In the genomic region with DNA sequence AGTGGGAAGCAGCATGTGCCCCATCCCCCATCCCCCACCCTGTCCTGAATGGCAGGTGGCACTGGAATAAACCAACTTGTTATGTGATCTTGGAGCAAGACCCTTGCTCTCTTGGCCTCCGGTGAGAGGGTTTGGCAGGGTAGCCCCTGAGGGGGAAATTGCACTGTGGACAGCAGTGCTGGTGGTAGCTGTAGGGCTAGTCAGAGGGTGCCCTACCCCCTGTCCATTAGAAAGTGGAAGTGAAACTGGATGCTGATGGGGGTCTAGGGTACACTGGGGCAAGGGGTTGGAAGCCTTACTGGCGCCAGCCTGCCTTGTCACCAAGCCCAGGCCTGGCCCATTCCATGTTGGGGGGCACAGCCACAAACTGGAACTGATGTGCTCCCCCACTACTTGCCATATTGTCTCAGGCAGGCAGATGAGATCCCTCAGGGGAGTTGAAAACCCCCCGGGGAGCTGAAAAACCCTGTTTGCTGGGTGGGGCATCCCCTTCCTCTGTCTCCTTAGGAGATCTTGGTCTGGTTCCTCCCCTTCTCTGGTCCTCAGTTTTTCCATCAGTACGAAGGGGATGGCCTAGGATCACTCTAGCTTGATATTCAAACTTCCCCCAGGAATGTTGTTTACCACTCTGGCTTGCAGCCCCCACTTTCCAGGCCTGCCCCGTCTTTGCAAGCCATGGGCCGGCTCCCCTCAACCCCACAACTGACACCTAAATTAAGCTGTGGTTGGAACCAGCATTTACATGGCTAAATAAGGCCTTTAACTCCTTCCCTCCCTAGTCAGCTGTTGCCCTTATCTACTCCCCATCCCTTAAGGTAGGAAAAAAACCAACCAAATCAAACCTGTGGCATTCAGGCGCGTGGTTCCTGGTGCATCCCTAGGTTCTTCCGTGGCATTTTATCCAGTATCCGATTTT, we compare ENCODE assay signal across 8 cellular contexts. TPM values are rescaled to one million over a fixed set of nuclear protein-coding genes. Genes with fewer than 3 reads are reported as not detected.
DNase-seq lines count a peak whose midpoint lies in the region; ATAC-seq and TF ChIP-seq lines count a peak whose summit lies in the region.

No MANE protein-coding gene starts in this region.

- peak overlapping the region; percentile 85 for H3K9ac ChIP-seq in adipocyte (ENCODE audit: low read length)

- H3K27ac Mint-ChIP-seq in naive B cell: peak overlapping the region; percentile 33 to 92 (median 79)

- H3K36me3 ChIP-seq in adipocyte (ENCODE audit: control insufficient read depth, insufficient read depth, low read length, severe bottlenecking): no peaks in the 10 kb centered on the region

- H3K4me3 ChIP-seq in adipocyte (ENCODE audit: low read length): peak overlapping the region; percentile 83

- H3K9me3 Mint-ChIP-seq in naive B cell: no peaks in the 10 kb centered on the region

- DNase-seq in GM13977 (ENCODE audit: low spot score): peak; percentile 89
- DNase-seq in adipocyte (ENCODE audit: low read depth): no peak
- DNase-seq in naive B cell: peak; percentile 77
- no peak for DNase-seq in HEK293T (ENCODE audit: extremely low spot score)
- no peak for DNase-seq in NCI-H1436 treated with DMSO at 0.1 percent for 48 hours (lab: John Stamatoyannopoulos, UW)
- no peak for DNase-seq in ACHN
- DNase-seq in activated gamma-delta T cell treated with Interleukin-2 at 50 U/mL for 16 hours: no peak

- no peaks in the 10 kb centered on the region for H3K27me3 Mint-ChIP-seq in naive B cell

- no peaks in the 10 kb centered on the region for H3K36me3 Mint-ChIP-seq in naive B cell

- no peaks in the 10 kb centered on the region for H3K27me3 ChIP-seq in adipocyte (replicated peaks; ENCODE audit: control insufficient read depth, insufficient read depth, low read length)

- CTCF ChIA-PET in HEK293T (lab: Yijun Ruan, JAX): interaction anchor here (0.7 to 1.1 kb wide), 3 partner anchors 8 to 894 kb away, joined by 3 to 4 read pairs (median 3); a partner anchor contains a TSS

- in situ Hi-C loops in GM13977 (cut with MboI; ENCODE audit: low pct_unique_long_range_greater_than_20kb, low sequenced_read_pairs, unreplicated experiment): no loop called here
- in situ Hi-C loops in ACHN (cut with HindIII; ENCODE audit: low pct_ligation_motif_present, low pct_unique_long_range_greater_than_20kb, low sequenced_read_pairs): no loop called here

- H3K4me1 Mint-ChIP-seq in naive B cell: peaks cover 46 to 62% (median 56%) of the 10 kb centered on the region in 3 donors

- peaks cover 47% of the 10 kb centered on the region for H3K4me1 ChIP-seq in adipocyte (ENCODE audit: control insufficient read depth, insufficient read depth, low read length)

- H3K9me3 ChIP-seq in adipocyte (ENCODE audit: control insufficient read depth, low read length): no peaks in the 10 kb centered on the region

- POLR2A ChIA-PET in HEK293T (lab: Yijun Ruan, JAX): interaction anchor here (1.0 kb wide), 2 partner anchors 12 to 29 kb away, joined by 3 read pairs; no protein-coding TSS in a partner anchor

- H3K4me3 Mint-ChIP-seq in naive B cell: peak overlapping the region; percentile 88 to 97 (median 92)

- ATAC-seq in HG02623 (IDR thresholded peaks at IDR 0.05; ENCODE audit: unreplicated experiment): peak; percentile 39
- ATAC-seq in naive B cell (ENCODE audit: low read depth in 2 of 2): peak; percentile 85 to 86

- TF ChIP-seq CTCF in GM13977 (IDR thresholded peaks at IDR 0.05; ENCODE audit: extremely low read depth, insufficient read depth, missing control alignments): no peak

TF ChIP-seq in HEK293T, 16 proteins besides CTCF, POLR2A, EP300 and RAD21:
- TF ChIP-seq SP1 (IDR thresholded peaks at IDR 0.05): no peak
- TF ChIP-seq SUZ12 (IDR thresholded peaks at IDR 0.05): no peak
- TF ChIP-seq CTBP1 (IDR thresholded peaks at IDR 0.05; ENCODE audit: borderline replicate concordance): no peak
- no peak for TF ChIP-seq NFRKB (IDR thresholded peaks at IDR 0.05)
- TF ChIP-seq, protein P1, sequence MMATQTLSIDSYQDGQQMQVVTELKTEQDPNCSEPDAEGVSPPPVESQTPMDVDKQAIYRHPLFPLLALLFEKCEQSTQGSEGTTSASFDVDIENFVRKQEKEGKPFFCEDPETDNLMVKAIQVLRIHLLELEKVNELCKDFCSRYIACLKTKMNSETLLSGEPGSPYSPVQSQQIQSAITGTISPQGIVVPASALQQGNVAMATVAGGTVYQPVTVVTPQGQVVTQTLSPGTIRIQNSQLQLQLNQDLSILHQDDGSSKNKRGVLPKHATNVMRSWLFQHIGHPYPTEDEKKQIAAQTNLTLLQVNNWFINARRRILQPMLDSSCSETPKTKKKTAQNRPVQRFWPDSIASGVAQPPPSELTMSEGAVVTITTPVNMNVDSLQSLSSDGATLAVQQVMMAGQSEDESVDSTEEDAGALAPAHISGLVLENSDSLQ (IDR thresholded peaks at IDR 0.05): no peak
- no peak for TF ChIP-seq LEF1 (IDR thresholded peaks at IDR 0.05; ENCODE audit: borderline replicate concordance)

RNA-seq across cellular contexts. Expression of a gene that starts 14.4 kb away (rescaled TPM):
- 1 to 10 TPM in 5 of 6 donors, under 1 TPM in 1; 0.75 to 1.9 (median 1.4) TPM for polyA plus RNA-seq in naive B cell (ENCODE audit: low read depth in 6 of 6)

RNA-seq across cellular contexts. Expression of a gene that starts 35.0 kb away (rescaled TPM):
- polyA plus RNA-seq in naive B cell (ENCODE audit: low read depth in 6 of 6): under 1 TPM in 3 of 6 donors, not detected in 3; 0.11 to 0.20 (median 0.12) TPM

Comparison
In these comparisons a context has a peak if more than half of its experiments do, and no peak if none do; other contexts are left out.
1. DNase-seq: peak in GM13977 (single experiment) and naive B cell (single experiment); none in adipocyte (single experiment), HEK293T (single experiment), NCI-H1436 treated with DMSO at 0.1 percent for 48 hours (single experiment), ACHN (single experiment) and activated gamma-delta T cell treated with Interleukin-2 at 50 U/mL for 16 hours (single experiment).